23 cellular contexts compared by ENCODE assay signal in genomic region chr11:9428706-9429105, GRCh38. TPM values are rescaled to one million over a fixed set of nuclear protein-coding genes. Genes with fewer than 3 reads are reported as not detected.
DNase-seq lines count a peak whose midpoint lies in the region; ATAC-seq, FAIRE-seq and TF ChIP-seq lines count a peak whose summit lies in the region.
"Had no signal": no experiment of that assay in that cellular context is flagged by ENCODE, and none has a peak within 500 bp of the region (broad histone marks: within the 10 kb centered on the region; RNA-seq: fewer than 3 reads in every experiment).

No MANE protein-coding gene starts in this region.

- 79% methylated on average over 1 of the region's 1 CpG for WGBS in HepG2 (ENCODE audit: low lambda C conversion rate)

- no peaks in the 10 kb centered on the region for H3K4me1 Mint-ChIP-seq in activated T-cell treated with anti-CD3 and anti-CD28 coated beads, Interleukin-2, amount 50 U/mL, for 24 hours (ENCODE audit: low read depth)
- H3K4me1 Mint-ChIP-seq in activated T-helper 2 cell treated with anti-CD3 and anti-CD28 coated beads, Interferon-gamma antibody, Interleukin-2, Interleukin-4, amounts not matched to agents 10 μg/mL and 5 μg/mL and 100 μg/mL, durations not matched to agents 14 hours and 24 hours and 36 hours (ENCODE audit: low read depth): peaks cover 1% of the 10 kb centered on the region
- H3K4me1 Mint-ChIP-seq: H9 had no signal

- peak overlapping the region; percentile 67 for H3K27ac Mint-ChIP-seq in activated T-cell treated with anti-CD3 and anti-CD28 coated beads, Interleukin-2, amount 50 U/mL, for 24 hours
- peak overlapping the region; percentile 28 for H3K27ac Mint-ChIP-seq in activated T-helper 2 cell treated with anti-CD3 and anti-CD28 coated beads, Interferon-gamma antibody, Interleukin-2, Interleukin-4, amounts not matched to agents 10 μg/mL and 5 μg/mL and 100 μg/mL, durations not matched to agents 14 hours and 24 hours and 36 hours
- H3K27ac Mint-ChIP-seq: CD8-positive, alpha-beta T cell; HFFc6 had no signal

- in situ Hi-C loops in HepG2 (cut with HindIII; ENCODE audit: extremely low pct_ligation_motif_present, low pct_unique_long_range_greater_than_20kb): no loop called here

- no peak overlapping the region for H3K9ac ChIP-seq in HepG2 (ENCODE audit: insufficient read depth, low read depth, low read length)
- H3K9ac ChIP-seq: KMS-11, SK-N-SH had no signal

- CTCF ChIA-PET in HepG2 (lab: Yijun Ruan, JAX; ENCODE audit: low intra/inter-chr PET ratio, low total read pairs): no interaction called here

- no peak overlapping the region for H3K27ac ChIP-seq in HepG2 (ENCODE audit: extremely low read length, insufficient read depth, low read length)
- H3K27ac ChIP-seq: KMS-11, RWPE1 had no signal

- no peak overlapping the region for H3K4me2 ChIP-seq in HepG2 (ENCODE audit: low read depth, low read length)
- H3K4me2 ChIP-seq: KMS-11, SK-N-SH had no signal

- H3K4me3 ChIP-seq in HepG2 (replicated peaks in 1 of 3; ENCODE audit: insufficient read depth in 1 of 3, low read depth in 2 of 3, low read length in 3 of 3): no peak overlapping the region

- no peak for FAIRE-seq in HepG2 (lab: Jason Lieb, UNC)

- H3K4me3 Mint-ChIP-seq in activated T-cell treated with anti-CD3 and anti-CD28 coated beads, Interleukin-2, amount 50 U/mL, for 24 hours: no peak overlapping the region
- H3K4me3 Mint-ChIP-seq in activated T-helper 2 cell treated with anti-CD3 and anti-CD28 coated beads, Interferon-gamma antibody, Interleukin-2, Interleukin-4, amounts not matched to agents 10 μg/mL and 5 μg/mL and 100 μg/mL, durations not matched to agents 14 hours and 24 hours and 36 hours (ENCODE audit: low read depth): no peak overlapping the region
- H3K4me3 Mint-ChIP-seq: CD8-positive, alpha-beta T cell; H9; HFFc6 had no signal

- no peak for TF ChIP-seq RAD21 in HepG2 (CRISPR knock-in tag; IDR thresholded peaks at IDR 0.05)

- no peaks in the 10 kb centered on the region for H3K9me3 Mint-ChIP-seq in activated T-cell treated with anti-CD3 and anti-CD28 coated beads, Interleukin-2, amount 50 U/mL, for 24 hours
- no peaks in the 10 kb centered on the region for H3K9me3 Mint-ChIP-seq in activated T-helper 2 cell treated with anti-CD3 and anti-CD28 coated beads, Interferon-gamma antibody, Interleukin-2, Interleukin-4, amounts not matched to agents 10 μg/mL and 5 μg/mL and 100 μg/mL, durations not matched to agents 14 hours and 24 hours and 36 hours
- H3K9me3 Mint-ChIP-seq: CD8-positive, alpha-beta T cell; H9; HFFc6 had no signal

- no peaks in the 10 kb centered on the region for H3K4me1 ChIP-seq in HepG2 (ENCODE audit: insufficient read depth, low read length)

- no peak for TF ChIP-seq CTCF in HepG2 (CRISPR knock-in tag; IDR thresholded peaks at IDR 0.05)

- no peaks in the 10 kb centered on the region for H3K27me3 ChIP-seq in HepG2 (ENCODE audit: control insufficient read depth in 1 of 2, insufficient read depth in 2 of 2, low read length in 2 of 2)

- POLR2A ChIA-PET in HepG2 (lab: Yijun Ruan, JAX): no interaction called here

- H3K27me3 Mint-ChIP-seq in activated T-cell treated with anti-CD3 and anti-CD28 coated beads, Interleukin-2, amount 50 U/mL, for 24 hours: no peaks in the 10 kb centered on the region
- no peaks in the 10 kb centered on the region for H3K27me3 Mint-ChIP-seq in activated T-helper 2 cell treated with anti-CD3 and anti-CD28 coated beads, Interferon-gamma antibody, Interleukin-2, Interleukin-4, amounts not matched to agents 10 μg/mL and 5 μg/mL and 100 μg/mL, durations not matched to agents 14 hours and 24 hours and 36 hours (ENCODE audit: low read depth)

- no peak for TF ChIP-seq POLR2A in HepG2 (IDR thresholded peaks at IDR 0.05; ENCODE audit: insufficient read depth in 1 of 2, low read depth in 2 of 2, low read length in 2 of 2)

- H3K79me2 ChIP-seq in HepG2 (ENCODE audit: insufficient read depth, low read length): peaks cover 2% of the 10 kb centered on the region

- ATAC-seq in HepG2 (peak; percentile 75), HG02970 (IDR thresholded peaks at IDR 0.05; ENCODE audit: low FRiP score, unreplicated experiment) (no peak)
- ATAC-seq: CD8-positive, alpha-beta T cell had no signal

- H3K36me3 ChIP-seq in HepG2 (replicated peaks in 1 of 2; ENCODE audit: control insufficient read depth in 1 of 2, insufficient read depth in 2 of 2, low read length in 2 of 2): peaks cover 10 to 77% of the 10 kb centered on the region in 2 experiments

- peaks cover 96% of the 10 kb centered on the region for H3K36me3 Mint-ChIP-seq in activated T-cell treated with anti-CD3 and anti-CD28 coated beads, Interleukin-2, amount 50 U/mL, for 24 hours (ENCODE audit: low read depth)
- H3K36me3 Mint-ChIP-seq in activated T-helper 2 cell treated with anti-CD3 and anti-CD28 coated beads, Interferon-gamma antibody, Interleukin-2, Interleukin-4, amounts not matched to agents 10 μg/mL and 5 μg/mL and 100 μg/mL, durations not matched to agents 14 hours and 24 hours and 36 hours (ENCODE audit: low read depth): peaks cover 81% of the 10 kb centered on the region

- intact Hi-C loops in activated T-helper 2 cell treated with anti-CD3 and anti-CD28 coated beads, Interferon-gamma antibody, Interleukin-2, Interleukin-4, amounts not matched to agents 10 μg/mL and 5 μg/mL and 100 μg/mL, durations not matched to agents 14 hours and 24 hours and 36 hours (cut with micrococcal nuclease): no loop called here
- intact Hi-C loops in HepG2 (cut with micrococcal nuclease; ENCODE audit: unreplicated experiment): no loop called here

- no peak overlapping the region for H2AFZ ChIP-seq in HepG2 (ENCODE audit: low read length)

- no peaks in the 10 kb centered on the region for H4K20me1 ChIP-seq in HepG2 (ENCODE audit: insufficient read depth, low read length)

- TF ChIP-seq EP300 in HepG2 (IDR thresholded peaks at IDR 0.05; ENCODE audit: low read depth in 2 of 2, low read length in 2 of 2): no peak
- no peak for TF ChIP-seq EP300 in HepG2 (CRISPR knock-in tag; IDR thresholded peaks at IDR 0.05; ENCODE audit: borderline replicate concordance)

- BruUV-seq in HepG2 (replicated peaks; lab: Mats Ljungman, UMichigan): no TSS peak

- no peak for DNase-seq in activated T-cell treated with anti-CD3 and anti-CD28 coated beads, Interleukin-2, amount 50 U/mL, for 24 hours
- DNase-seq in activated T-cell treated with anti-CD3 and anti-CD28 coated beads, Interleukin-2, amount 50 U/mL, for 1 hour: no peak
- DNase-seq in activated T-helper 2 cell treated with anti-CD3 and anti-CD28 coated beads, Interferon-gamma antibody, Interleukin-2, Interleukin-4, amounts not matched to agents 10 μg/mL and 5 μg/mL and 100 μg/mL, durations not matched to agents 14 hours and 24 hours and 36 hours (ENCODE audit: low spot score): no peak
- DNase-seq in HepG2 (ENCODE audit: low spot score) (peak; percentile 22), hippocampal formation (lab: John Stamatoyannopoulos, UW) (no peak), LoVo (ENCODE audit: low spot score) (no peak)
- DNase-seq in activated CD8-positive, alpha-beta memory T cell treated with anti-CD3 and anti-CD28 coated beads, Interleukin-2, amount 50 U/mL, for 48 hours: no peak
- DNase-seq: 8988T; AML-193; C1 segment of cervical spinal cord; CD8-positive, alpha-beta T cell; DMS153; H9; HFFc6; NCI-H1417 treated with DMSO at 0.1 percent for 48 hours; NCI-H187; NCI-H446 treated with DMSO at 0.1 percent for 48 hours; NCI-H526 treated with DMSO at 0.1 percent for 48 hours; SHP77 treated with DMSO at 0.1 percent for 48 hours; SK-N-SH had no signal

- no peaks in the 10 kb centered on the region for H3K9me3 ChIP-seq in HepG2 (ENCODE audit: low read length)
- H3K9me3 ChIP-seq: SK-N-SH had no signal

RNA-seq across cellular contexts. Expression of gene ZNF143, which starts 32.1 kb away (rescaled TPM):
- total RNA-seq in activated T-helper 2 cell treated with anti-CD3 and anti-CD28 coated beads, Interferon-gamma antibody, Interleukin-2, Interleukin-4, amounts not matched to agents 10 μg/mL and 5 μg/mL and 100 μg/mL, durations not matched to agents 14 hours and 24 hours and 36 hours: 30.9 and 36.8 TPM in 2 replicates
- total RNA-seq in HepG2 (2016; rRNA removed; fragmentation: Illumina TruSeq; extraction: Trizol): 22.4 and 32.9 TPM in 2 replicates
- total RNA-seq in HepG2 (2016; cell fraction: cytosol; rRNA removed; fragmentation: Illumina TruSeq; extraction: Trizol; ENCODE audit: low read depth): 5.2 and 7.5 TPM in 2 replicates
- total RNA-seq in HepG2 (2016; cell fraction: insoluble cytoplasmic fraction; rRNA removed; fragmentation: Illumina TruSeq; extraction: Trizol): 23.4 and 29.8 TPM in 2 replicates
- total RNA-seq in HepG2 (2016; cell fraction: membrane; rRNA removed; fragmentation: Illumina TruSeq; extraction: Trizol): 11.5 and 14.0 TPM in 2 replicates
- total RNA-seq in HepG2 (2016; cell fraction: nucleus; rRNA removed; fragmentation: Illumina TruSeq; extraction: Trizol): 18.6 and 20.4 TPM in 2 replicates
- 35.6 and 35.9 TPM in 2 replicates for polyA plus RNA-seq in HepG2 (2011; rRNA removed)
- polyA plus RNA-seq in HepG2 (2011; cell fraction: cytosol; rRNA removed): 29.1 and 29.9 TPM in 2 replicates
- 18.4 and 27.0 TPM in 2 replicates for polyA plus RNA-seq in HepG2 (2011; cell fraction: nucleus; rRNA removed)
- 13.8 and 18.8 TPM in 2 replicates for polyA plus RNA-seq in HepG2 (2012)
- polyA plus RNA-seq in HepG2 (2016; cell fraction: cytosol; fragmentation: Illumina TruSeq; extraction: Trizol; ENCODE audit: low read depth): 2.9 and 3.6 TPM in 2 replicates
- 24.4 and 28.9 TPM in 2 replicates for polyA plus RNA-seq in HepG2 (2016; cell fraction: insoluble cytoplasmic fraction; fragmentation: Illumina TruSeq; extraction: Trizol; ENCODE audit: low read depth)
- 6.5 and 7.2 TPM in 2 replicates for polyA plus RNA-seq in HepG2 (2016; cell fraction: membrane; fragmentation: Illumina TruSeq; extraction: Trizol; ENCODE audit: low read depth)
- 20.4 and 26.1 TPM in 2 replicates for polyA plus RNA-seq in HepG2 (2016; cell fraction: nucleus; fragmentation: Illumina TruSeq; extraction: Trizol; ENCODE audit: insufficient read depth, low read depth)
- 112 and 116 TPM in 2 replicates for polyA minus RNA-seq in HepG2 (2011; rRNA and poly(A)+ RNA removed; ENCODE audit: low replicate concordance)
- 17.3 and 30.3 TPM in 2 replicates for polyA minus RNA-seq in HepG2 (2011; cell fraction: cytosol; rRNA and poly(A)+ RNA removed)
- 57.6 and 60.4 TPM in 2 replicates for polyA minus RNA-seq in HepG2 (2011; cell fraction: nucleus; rRNA and poly(A)+ RNA removed)

RNA-seq across cellular contexts. Expression of gene IPO7, which starts 44.3 kb away (rescaled TPM):
- 143 and 155 TPM in 2 replicates for total RNA-seq in activated T-helper 2 cell treated with anti-CD3 and anti-CD28 coated beads, Interferon-gamma antibody, Interleukin-2, Interleukin-4, amounts not matched to agents 10 μg/mL and 5 μg/mL and 100 μg/mL, durations not matched to agents 14 hours and 24 hours and 36 hours
- 98.4 and 197 TPM in 2 replicates for total RNA-seq in HepG2 (2016; rRNA removed; fragmentation: Illumina TruSeq; extraction: Trizol)
- 39.9 and 42.6 TPM in 2 replicates for total RNA-seq in HepG2 (2016; cell fraction: cytosol; rRNA removed; fragmentation: Illumina TruSeq; extraction: Trizol; ENCODE audit: low read depth)
- 105 and 199 TPM in 2 replicates for total RNA-seq in HepG2 (2016; cell fraction: insoluble cytoplasmic fraction; rRNA removed; fragmentation: Illumina TruSeq; extraction: Trizol)
- total RNA-seq in HepG2 (2016; cell fraction: membrane; rRNA removed; fragmentation: Illumina TruSeq; extraction: Trizol): 75.1 and 87.0 TPM in 2 replicates
- total RNA-seq in HepG2 (2016; cell fraction: nucleus; rRNA removed; fragmentation: Illumina TruSeq; extraction: Trizol): 88.7 and 109 TPM in 2 replicates
- 53.3 and 59.4 TPM in 2 replicates for polyA plus RNA-seq in HepG2 (2011; rRNA removed)
- 26.3 and 39.4 TPM in 2 replicates for polyA plus RNA-seq in HepG2 (2011; cell fraction: cytosol; rRNA removed)
- 13.6 and 18.8 TPM in 2 replicates for polyA plus RNA-seq in HepG2 (2011; cell fraction: nucleus; rRNA removed)
- 81.4 and 82.2 TPM in 2 replicates for polyA plus RNA-seq in HepG2 (2012)
- 5.4 and 6.1 TPM in 2 replicates for polyA plus RNA-seq in HepG2 (2016; cell fraction: cytosol; fragmentation: Illumina TruSeq; extraction: Trizol; ENCODE audit: low read depth)
- polyA plus RNA-seq in HepG2 (2016; cell fraction: insoluble cytoplasmic fraction; fragmentation: Illumina TruSeq; extraction: Trizol; ENCODE audit: low read depth): 118 and 125 TPM in 2 replicates
- polyA plus RNA-seq in HepG2 (2016; cell fraction: membrane; fragmentation: Illumina TruSeq; extraction: Trizol; ENCODE audit: low read depth): 26.7 and 34.8 TPM in 2 replicates
- 70.2 and 75.8 TPM in 2 replicates for polyA plus RNA-seq in HepG2 (2016; cell fraction: nucleus; fragmentation: Illumina TruSeq; extraction: Trizol; ENCODE audit: insufficient read depth, low read depth)
- 71.9 and 212 TPM in 2 replicates for polyA minus RNA-seq in HepG2 (2011; rRNA and poly(A)+ RNA removed; ENCODE audit: low replicate concordance)
- polyA minus RNA-seq in HepG2 (2011; cell fraction: cytosol; rRNA and poly(A)+ RNA removed): 213 and 224 TPM in 2 replicates
- 106 and 141 TPM in 2 replicates for polyA minus RNA-seq in HepG2 (2011; cell fraction: nucleus; rRNA and poly(A)+ RNA removed)
